1 cellular context compared by ENCODE assay signal in the genomic region with DNA sequence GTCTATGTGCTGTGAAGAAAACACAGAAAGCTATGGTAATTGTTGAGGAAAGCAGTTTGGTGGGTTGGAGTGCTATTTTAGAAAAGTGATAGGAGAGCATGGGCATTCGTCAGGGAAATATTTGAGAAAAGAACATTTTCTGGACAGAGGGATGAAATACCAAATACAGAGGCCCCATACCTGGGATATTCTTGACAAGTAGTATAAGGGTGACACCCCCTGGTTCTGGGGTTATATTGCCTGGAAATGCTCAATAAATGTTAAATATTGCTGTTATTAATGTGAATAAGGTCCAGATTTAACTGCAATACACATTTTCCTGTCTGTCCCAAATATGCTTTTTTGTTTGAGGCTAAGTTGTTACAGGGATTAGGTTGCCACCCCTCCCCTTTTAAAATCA.
TF ChIP-seq lines count a peak whose summit lies in the region.

No MANE protein-coding gene starts in this region.

TF ChIP-seq in K562, 482 proteins besides CTCF, POLR2A, EP300 and RAD21:
- TF ChIP-seq BRCA1 (IDR thresholded peaks at IDR 0.05) (no peak), BRCA1 (CRISPR knock-in tag; IDR thresholded peaks at IDR 0.05) (no peak), ZNF3 (CRISPR knock-in tag; IDR thresholded peaks at IDR 0.05) (no peak), POLR2G (IDR thresholded peaks at IDR 0.05; ENCODE audit: low read depth, low read length) (no peak), ZC3H8 (IDR thresholded peaks at IDR 0.05) (no peak), FOXA3 (CRISPR knock-in tag; conservative IDR thresholded peaks at IDR 0.05 in 1 of 2, IDR thresholded peaks at IDR 0.05 in 1 of 2) (no peak), KLF13 (tag; IDR thresholded peaks at IDR 0.05; ENCODE audit: borderline replicate concordance, low read depth) (no peak), BMI1 (IDR thresholded peaks at IDR 0.05; ENCODE audit: low read length) (no peak)
- TF ChIP-seq, protein P1, sequence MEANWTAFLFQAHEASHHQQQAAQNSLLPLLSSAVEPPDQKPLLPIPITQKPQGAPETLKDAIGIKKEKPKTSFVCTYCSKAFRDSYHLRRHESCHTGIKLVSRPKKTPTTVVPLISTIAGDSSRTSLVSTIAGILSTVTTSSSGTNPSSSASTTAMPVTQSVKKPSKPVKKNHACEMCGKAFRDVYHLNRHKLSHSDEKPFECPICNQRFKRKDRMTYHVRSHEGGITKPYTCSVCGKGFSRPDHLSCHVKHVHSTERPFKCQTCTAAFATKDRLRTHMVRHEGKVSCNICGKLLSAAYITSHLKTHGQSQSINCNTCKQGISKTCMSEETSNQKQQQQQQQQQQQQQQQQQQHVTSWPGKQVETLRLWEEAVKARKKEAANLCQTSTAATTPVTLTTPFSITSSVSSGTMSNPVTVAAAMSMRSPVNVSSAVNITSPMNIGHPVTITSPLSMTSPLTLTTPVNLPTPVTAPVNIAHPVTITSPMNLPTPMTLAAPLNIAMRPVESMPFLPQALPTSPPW (CRISPR knock-in tag; IDR thresholded peaks at IDR 0.05): 0 out of 2 replicates have a peak, but pooled peaks have one; percentile 38
TF ChIP-seq in K562: peak in this region for 1.
